In the genomic region with DNA sequence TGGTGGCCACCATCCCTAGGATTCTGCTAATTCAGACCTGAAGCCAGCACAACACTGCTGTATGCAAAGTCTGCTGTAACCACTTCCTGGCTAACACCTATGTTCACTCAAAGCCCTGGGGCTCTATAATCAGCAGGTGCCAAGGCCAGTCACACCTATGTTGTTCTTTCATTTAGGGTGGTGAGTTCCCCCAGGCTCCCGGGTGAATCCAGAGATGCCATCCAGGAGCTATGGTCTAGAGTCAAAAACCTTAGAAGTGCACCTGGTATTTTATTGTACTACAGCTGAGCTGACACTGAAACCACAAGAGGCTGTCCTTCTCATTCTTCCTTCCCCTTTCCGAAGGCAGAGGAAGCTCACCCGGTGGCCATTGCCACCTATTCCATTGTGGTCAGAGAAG, we compare ENCODE assay signal across 9 cellular contexts. TPM values are rescaled to one million over a fixed set of nuclear protein-coding genes. Genes with fewer than 3 reads are reported as not detected.
DNase-seq lines count a peak whose midpoint lies in the region; ATAC-seq and TF ChIP-seq lines count a peak whose summit lies in the region.
"Had no signal": no experiment of that assay in that cellular context is flagged by ENCODE, and none has a peak within 500 bp of the region (broad histone marks: within the 10 kb centered on the region; RNA-seq: fewer than 3 reads in every experiment).

No MANE protein-coding gene starts in this region.

- H3K9me3 Mint-ChIP-seq in CD8-positive, alpha-beta T cell: no peaks in the 10 kb centered on the region
- H3K9me3 Mint-ChIP-seq in T-helper 2 cell treated with Interferon-gamma antibody and Interleukin-4, amounts not matched to agents 5 μg/mL and 100 μg/mL, for 36 hours: peaks cover 9% of the 10 kb centered on the region

- POLR2A ChIA-PET in CD8-positive, alpha-beta T cell (lab: Charles Lee): no interaction called here

- H3K4me1 Mint-ChIP-seq in CD8-positive, alpha-beta T cell (ENCODE audit: low read depth): peaks cover 17% of the 10 kb centered on the region
- peaks cover 19% of the 10 kb centered on the region for H3K4me1 Mint-ChIP-seq in T-helper 2 cell treated with Interferon-gamma antibody and Interleukin-4, amounts not matched to agents 5 μg/mL and 100 μg/mL, for 36 hours (ENCODE audit: low read depth)

- no peaks in the 10 kb centered on the region for H3K36me3 ChIP-seq in CD8-positive, alpha-beta T cell (ENCODE audit: insufficient read depth, low read length)
- no peaks in the 10 kb centered on the region for H3K36me3 ChIP-seq in ovary

- peak; percentile 61 for ATAC-seq in CD8-positive, alpha-beta T cell
- ATAC-seq in GM19043 (IDR thresholded peaks at IDR 0.05; ENCODE audit: low read depth, unreplicated experiment) (peak; percentile 98), HG03103 (IDR thresholded peaks at IDR 0.05; ENCODE audit: low read depth, unreplicated experiment) (peak; percentile 97)

- WGBS in ovary, 3 donors: 89 to 90% (median 89%) methylated on average over 3 of the region's 3 CpGs

- no peak for TF ChIP-seq EP300 in ovary (IDR thresholded peaks at IDR 0.05)

- no peaks in the 10 kb centered on the region for H3K27me3 ChIP-seq in CD8-positive, alpha-beta T cell (ENCODE audit: insufficient read depth, low read length)
- H3K27me3 ChIP-seq in ovary: no peaks in the 10 kb centered on the region

- no peak for TF ChIP-seq CTCF in CD8-positive, alpha-beta T cell (IDR thresholded peaks at IDR 0.05)
- TF ChIP-seq CTCF in ovary (IDR thresholded peaks at IDR 0.05): no peak

- intact Hi-C loops in CD8-positive, alpha-beta T cell (cut with DNase I, micrococcal nuclease): no loop called here
- intact Hi-C loops in ovary (cut with DNase I): no loop called here

- no peaks in the 10 kb centered on the region for H3K36me3 Mint-ChIP-seq in CD8-positive, alpha-beta T cell
- H3K36me3 Mint-ChIP-seq in T-helper 2 cell treated with Interferon-gamma antibody and Interleukin-4, amounts not matched to agents 5 μg/mL and 100 μg/mL, for 36 hours (ENCODE audit: low read depth): no peaks in the 10 kb centered on the region

- DNase-seq in CD8-positive, alpha-beta T cell: peak in 3 of 7 experiments; percentile 1 to 57 (median 41)
- no peak for DNase-seq in T-helper 2 cell treated with Interferon-gamma antibody and Interleukin-4, amounts not matched to agents 5 μg/mL and 100 μg/mL, for 36 hours (ENCODE audit: low spot score)
- DNase-seq in kidney tubule cell (ENCODE audit: low spot score) (no peak), NCI-H2171 treated with DMSO at 0.1 percent for 48 hours (lab: John Stamatoyannopoulos, UW) (no peak), ovary (no peak), retina (no peak)

- no peak overlapping the region for H3K27ac ChIP-seq in CD8-positive, alpha-beta T cell (ENCODE audit: low read depth, low read length)
- H3K27ac ChIP-seq in ovary: no peak overlapping the region

- H3K4me3 ChIP-seq in CD8-positive, alpha-beta T cell (ENCODE audit: low read depth, low read length): no peak overlapping the region
- no peak overlapping the region for H3K4me3 ChIP-seq in ovary

- H3K27me3 Mint-ChIP-seq in CD8-positive, alpha-beta T cell (ENCODE audit: low read depth): no peaks in the 10 kb centered on the region
- H3K27me3 Mint-ChIP-seq in T-helper 2 cell treated with Interferon-gamma antibody and Interleukin-4, amounts not matched to agents 5 μg/mL and 100 μg/mL, for 36 hours (ENCODE audit: low read depth): no peaks in the 10 kb centered on the region

- peaks cover 18% of the 10 kb centered on the region for H3K4me1 ChIP-seq in CD8-positive, alpha-beta T cell (ENCODE audit: insufficient read depth, low read length)
- H3K4me1 ChIP-seq in ovary (ENCODE audit: insufficient read depth): no peaks in the 10 kb centered on the region

- CTCF ChIA-PET in CD8-positive, alpha-beta T cell (lab: Charles Lee): interaction anchor here (1.0 to 2.3 kb wide), 3 partner anchors 11 to 205 kb away, joined by 3 to 7 read pairs (median 4); no protein-coding TSS in a partner anchor

- no peaks in the 10 kb centered on the region for H3K9me3 ChIP-seq in CD8-positive, alpha-beta T cell (ENCODE audit: low read length)
- H3K9me3 ChIP-seq in ovary: no peaks in the 10 kb centered on the region

- TF ChIP-seq POLR2A in ovary (IDR thresholded peaks at IDR 0.05): no peak

- peak overlapping the region; percentile 8 for H3K4me3 Mint-ChIP-seq in CD8-positive, alpha-beta T cell
- H3K4me3 Mint-ChIP-seq in T-helper 2 cell treated with Interferon-gamma antibody and Interleukin-4, amounts not matched to agents 5 μg/mL and 100 μg/mL, for 36 hours: peak overlapping the region; percentile 35

- H3K27ac Mint-ChIP-seq in CD8-positive, alpha-beta T cell: peak overlapping the region; percentile 60
- H3K27ac Mint-ChIP-seq in T-helper 2 cell treated with Interferon-gamma antibody and Interleukin-4, amounts not matched to agents 5 μg/mL and 100 μg/mL, for 36 hours: no peak overlapping the region

RNA-seq across cellular contexts. Expression of gene CCDC141, which starts 46.2 kb away (rescaled TPM):
- 10 to 100 TPM; 28.2 to 31.3 TPM for total RNA-seq in CD8-positive, alpha-beta T cell
- total RNA-seq in ovary: 1 to 10 TPM in 2 of 7 donors, under 1 TPM in 5; 0.35 to 6.2 (median 0.85) TPM
- polyA plus RNA-seq in ovary: under 1 TPM; 0.47 to 0.50 TPM
- polyA plus RNA-seq: keratinocyte had no signal

Comparison
In these comparisons a context has a peak if more than half of its experiments do, and no peak if none do; other contexts are left out.
1. RNA of gene CCDC141, which starts 46.2 kb away (total RNA-seq): 28.2 to 31.3 TPM in CD8-positive, alpha-beta T cell; 0.35 to 6.2 TPM in ovary; every median in the first group is over 4 times any median in the second.
2. Peak in every context shown above with its lines, with median percentiles within 50 percentile points of each other: ATAC-seq.